ENCODE assay signal across 8 cellular contexts in the genomic region with DNA sequence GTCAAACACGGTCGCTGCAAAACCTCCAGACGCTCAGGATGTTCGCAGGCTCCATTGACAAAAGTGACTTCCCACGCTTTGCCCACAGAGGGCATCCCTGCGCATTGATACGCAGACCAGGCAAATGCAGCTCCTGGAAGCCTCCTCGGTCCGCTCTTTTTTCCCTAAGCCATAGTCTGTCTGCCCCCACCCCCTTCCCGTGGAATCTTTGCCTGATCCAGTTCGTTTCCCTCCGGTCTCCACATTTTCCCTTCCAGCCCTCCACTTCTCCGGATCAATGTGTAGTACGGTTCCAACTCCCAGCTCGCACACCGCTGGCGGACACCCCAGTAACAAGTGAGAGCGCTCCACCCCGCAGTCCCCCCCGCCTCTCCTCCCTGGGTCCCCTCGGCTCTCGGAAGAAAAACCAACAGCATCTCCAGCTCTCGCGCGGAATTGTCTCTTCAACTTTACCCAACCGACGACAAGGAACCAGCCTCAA. TPM values are rescaled to one million over a fixed set of nuclear protein-coding genes. Genes with fewer than 3 reads are reported as not detected.
DNase-seq lines count a peak whose midpoint lies in the region; ATAC-seq, FAIRE-seq and TF ChIP-seq lines count a peak whose summit lies in the region.

A gene with protein sequence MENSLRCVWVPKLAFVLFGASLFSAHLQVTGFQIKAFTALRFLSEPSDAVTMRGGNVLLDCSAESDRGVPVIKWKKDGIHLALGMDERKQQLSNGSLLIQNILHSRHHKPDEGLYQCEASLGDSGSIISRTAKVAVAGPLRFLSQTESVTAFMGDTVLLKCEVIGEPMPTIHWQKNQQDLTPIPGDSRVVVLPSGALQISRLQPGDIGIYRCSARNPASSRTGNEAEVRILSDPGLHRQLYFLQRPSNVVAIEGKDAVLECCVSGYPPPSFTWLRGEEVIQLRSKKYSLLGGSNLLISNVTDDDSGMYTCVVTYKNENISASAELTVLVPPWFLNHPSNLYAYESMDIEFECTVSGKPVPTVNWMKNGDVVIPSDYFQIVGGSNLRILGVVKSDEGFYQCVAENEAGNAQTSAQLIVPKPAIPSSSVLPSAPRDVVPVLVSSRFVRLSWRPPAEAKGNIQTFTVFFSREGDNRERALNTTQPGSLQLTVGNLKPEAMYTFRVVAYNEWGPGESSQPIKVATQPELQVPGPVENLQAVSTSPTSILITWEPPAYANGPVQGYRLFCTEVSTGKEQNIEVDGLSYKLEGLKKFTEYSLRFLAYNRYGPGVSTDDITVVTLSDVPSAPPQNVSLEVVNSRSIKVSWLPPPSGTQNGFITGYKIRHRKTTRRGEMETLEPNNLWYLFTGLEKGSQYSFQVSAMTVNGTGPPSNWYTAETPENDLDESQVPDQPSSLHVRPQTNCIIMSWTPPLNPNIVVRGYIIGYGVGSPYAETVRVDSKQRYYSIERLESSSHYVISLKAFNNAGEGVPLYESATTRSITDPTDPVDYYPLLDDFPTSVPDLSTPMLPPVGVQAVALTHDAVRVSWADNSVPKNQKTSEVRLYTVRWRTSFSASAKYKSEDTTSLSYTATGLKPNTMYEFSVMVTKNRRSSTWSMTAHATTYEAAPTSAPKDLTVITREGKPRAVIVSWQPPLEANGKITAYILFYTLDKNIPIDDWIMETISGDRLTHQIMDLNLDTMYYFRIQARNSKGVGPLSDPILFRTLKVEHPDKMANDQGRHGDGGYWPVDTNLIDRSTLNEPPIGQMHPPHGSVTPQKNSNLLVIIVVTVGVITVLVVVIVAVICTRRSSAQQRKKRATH (N-terminal part only) (plus strand): TSS at position 307 of the 481 bp plus-strand sequence. CDS start 591 bp downstream, outside the sequence.

- H3K4me1 Mint-ChIP-seq in astrocyte (ENCODE audit: low read depth, unreplicated experiment) = peaks cover 24% of the 10 kb centered on the region

- H3K9me3 Mint-ChIP-seq in astrocyte (ENCODE audit: unreplicated experiment) = peaks cover 2% of the 10 kb centered on the region

- H3K4me3 ChIP-seq in GM06990 (replicated peaks; ENCODE audit: low read depth, low read length) (no peak within 1 kb of the TSS), astrocyte (ENCODE audit: insufficient read depth, low read depth, low read length) (peak within 1 kb of the TSS; percentile 63), testis (peak within 1 kb of the TSS in 1 of 2 donors; percentile 20)

- H3K4me3 Mint-ChIP-seq in astrocyte (ENCODE audit: unreplicated experiment) = peak within 1 kb of the TSS; percentile 79

- H3K27ac ChIP-seq in astrocyte (ENCODE audit: low read depth, low read length) = no peak within 1 kb of the TSS
- H3K27ac ChIP-seq in testis = no peak within 1 kb of the TSS

- H2AFZ ChIP-seq in astrocyte (ENCODE audit: low read depth, low read length) = peak within 1 kb of the TSS; percentile 72

- no peak for FAIRE-seq in astrocyte (lab: Jason Lieb, UNC)

- no peaks in the 10 kb centered on the region for H3K27me3 ChIP-seq in GM06990 (replicated peaks; ENCODE audit: control insufficient read depth, insufficient read depth, low read length)
- peaks cover 25% of the 10 kb centered on the region for H3K27me3 ChIP-seq in astrocyte (ENCODE audit: insufficient read depth, low read length)
- no peaks in the 10 kb centered on the region for H3K27me3 ChIP-seq in testis

- peaks cover 24% of the 10 kb centered on the region for H3K27me3 Mint-ChIP-seq in astrocyte (ENCODE audit: low read depth, unreplicated experiment)

- H3K36me3 ChIP-seq in GM06990 (ENCODE audit: control insufficient read depth, insufficient read depth, low read length) = no peaks in the 10 kb centered on the region
- H3K36me3 ChIP-seq in astrocyte (ENCODE audit: insufficient read depth, low read length) = no peaks in the 10 kb centered on the region
- no peaks in the 10 kb centered on the region for H3K36me3 ChIP-seq in testis (ENCODE audit: low read depth, missing control alignments)

- H3K9me3 ChIP-seq in astrocyte (ENCODE audit: insufficient read depth, low read depth, low read length) = no peaks in the 10 kb centered on the region
- H3K9me3 ChIP-seq in testis = no peaks in the 10 kb centered on the region

- intact Hi-C loops in testis (cut with DNase I; ENCODE audit: low total_unique reads) = no loop called here

- no peaks in the 10 kb centered on the region for H4K20me1 ChIP-seq in astrocyte (ENCODE audit: insufficient read depth, low read length)

- peak within 1 kb of the TSS; percentile 6 for H3K27ac Mint-ChIP-seq in astrocyte (ENCODE audit: unreplicated experiment)

- peak within 1 kb of the TSS; percentile 90 for H3K4me2 ChIP-seq in astrocyte (ENCODE audit: low read length)

- H3K9ac ChIP-seq in astrocyte (ENCODE audit: low read length) = peak within 1 kb of the TSS; percentile 57

- TF ChIP-seq POLR2A in testis (IDR thresholded peaks at IDR 0.05) = no peak

- 1% methylated on average over 27 of the region's 27 CpGs for WGBS in testis, 2 donors

- H3K4me1 ChIP-seq in astrocyte (ENCODE audit: insufficient read depth, low read length) (peaks cover 9% of the 10 kb centered on the region), testis (no peaks in the 10 kb centered on the region)

- no peak for ATAC-seq in GM21576 (IDR thresholded peaks at IDR 0.05; ENCODE audit: unreplicated experiment)

- H3K79me2 ChIP-seq in astrocyte (ENCODE audit: insufficient read depth, low read length) = no peaks in the 10 kb centered on the region

- DNase-seq in GM06990 (ENCODE audit: extremely low read depth, insufficient read length) (peak; percentile 23), NCI-H1092 (lab: John Stamatoyannopoulos, UW) (peak; percentile 57), astrocyte (ENCODE audit: low read depth) (peak; percentile 58), islet precursor cell (peak; percentile 89), testis (peak; percentile 73), NCI-H1930 (lab: John Stamatoyannopoulos, UW) (no peak), NCI-H1436 treated with DMSO at 0.1 percent for 48 hours (lab: John Stamatoyannopoulos, UW) (no peak)

- peak; percentile 39 for TF ChIP-seq CTCF in GM06990 (IDR thresholded peaks at IDR 0.05; ENCODE audit: insufficient read depth, low read length, poor library complexity, severe bottlenecking)
- peak; percentile 30 for TF ChIP-seq CTCF in astrocyte (IDR thresholded peaks at IDR 0.05; ENCODE audit: insufficient read depth, low read depth, low read length)
- peak in 2 of 3 experiments; percentile 12 to 36 for TF ChIP-seq CTCF in testis (IDR thresholded peaks at IDR 0.05)

- no peaks in the 10 kb centered on the region for H3K36me3 Mint-ChIP-seq in astrocyte (ENCODE audit: low read depth, unreplicated experiment)

RNA-seq across cellular contexts. Expression of the gene that starts here (rescaled TPM):
- total RNA-seq in astrocyte (2.0 and 2.6 TPM in 2 replicates), testis (10 to 100 TPM in 1 of 2 donors, 1 to 10 TPM in 1; 7.9 to 24.5 TPM)
- 42.1 TPM for polyA plus RNA-seq in testis (ENCODE audit: insufficient read depth, low read depth, low replicate concordance)

Comparison
In these comparisons a context has a peak if more than half of its experiments do, and no peak if none do; other contexts are left out.
1. DNase-seq: peak in GM06990 (single experiment), NCI-H1092 (single experiment), astrocyte (single experiment), islet precursor cell (single experiment) and testis (single experiment); none in NCI-H1930 (0 of 2) and NCI-H1436 treated with DMSO at 0.1 percent for 48 hours (single experiment).
2. Peak in every context shown above with its lines, with median percentiles within 50 percentile points of each other: CTCF ChIP-seq.